In the genomic region with DNA sequence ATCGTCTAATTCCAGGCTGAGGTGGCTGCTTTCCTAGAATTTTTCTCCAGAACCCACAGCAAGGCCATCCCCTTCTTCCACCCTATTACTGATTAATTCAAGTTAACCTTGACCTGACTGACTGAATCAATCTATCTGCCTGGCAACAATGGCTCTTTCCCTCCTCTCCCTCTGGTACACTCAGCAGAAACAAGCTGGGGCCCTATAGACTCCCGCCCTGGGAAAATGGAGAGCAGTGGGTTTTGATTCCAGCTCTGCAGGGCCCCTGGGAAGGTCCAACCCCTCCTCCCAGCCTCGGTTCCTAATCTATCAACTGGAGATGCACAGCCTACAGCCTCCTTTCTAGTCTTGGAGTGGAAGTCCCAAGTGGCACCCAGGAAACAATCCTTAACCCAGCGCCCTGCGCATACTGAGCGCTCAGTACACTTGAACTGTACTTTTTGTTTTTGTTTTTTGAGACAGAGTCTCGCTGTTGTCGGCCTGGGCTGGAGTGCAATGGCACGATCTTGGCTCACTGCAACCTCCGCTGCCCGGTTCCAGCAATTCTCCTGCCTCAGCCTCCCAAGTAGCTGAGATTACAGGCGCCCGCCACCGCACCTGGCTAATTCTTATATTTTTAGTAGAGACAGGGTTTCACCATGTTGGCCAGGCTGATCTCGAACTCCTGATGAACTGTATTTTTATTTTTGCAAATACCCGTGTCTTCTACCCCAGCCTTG, we compare ENCODE assay signal across 1 cellular context.
A peak's percentile ranks its signal among the peaks of the same experiment; 100 is the strongest.
TF ChIP-seq lines count a peak whose summit lies in the region.

No MANE protein-coding gene starts in this region.

TF ChIP-seq in HepG2, 621 proteins besides CTCF, POLR2A, EP300 and RAD21 (continued from another document and continues in another):
- TF ChIP-seq, protein P1, sequence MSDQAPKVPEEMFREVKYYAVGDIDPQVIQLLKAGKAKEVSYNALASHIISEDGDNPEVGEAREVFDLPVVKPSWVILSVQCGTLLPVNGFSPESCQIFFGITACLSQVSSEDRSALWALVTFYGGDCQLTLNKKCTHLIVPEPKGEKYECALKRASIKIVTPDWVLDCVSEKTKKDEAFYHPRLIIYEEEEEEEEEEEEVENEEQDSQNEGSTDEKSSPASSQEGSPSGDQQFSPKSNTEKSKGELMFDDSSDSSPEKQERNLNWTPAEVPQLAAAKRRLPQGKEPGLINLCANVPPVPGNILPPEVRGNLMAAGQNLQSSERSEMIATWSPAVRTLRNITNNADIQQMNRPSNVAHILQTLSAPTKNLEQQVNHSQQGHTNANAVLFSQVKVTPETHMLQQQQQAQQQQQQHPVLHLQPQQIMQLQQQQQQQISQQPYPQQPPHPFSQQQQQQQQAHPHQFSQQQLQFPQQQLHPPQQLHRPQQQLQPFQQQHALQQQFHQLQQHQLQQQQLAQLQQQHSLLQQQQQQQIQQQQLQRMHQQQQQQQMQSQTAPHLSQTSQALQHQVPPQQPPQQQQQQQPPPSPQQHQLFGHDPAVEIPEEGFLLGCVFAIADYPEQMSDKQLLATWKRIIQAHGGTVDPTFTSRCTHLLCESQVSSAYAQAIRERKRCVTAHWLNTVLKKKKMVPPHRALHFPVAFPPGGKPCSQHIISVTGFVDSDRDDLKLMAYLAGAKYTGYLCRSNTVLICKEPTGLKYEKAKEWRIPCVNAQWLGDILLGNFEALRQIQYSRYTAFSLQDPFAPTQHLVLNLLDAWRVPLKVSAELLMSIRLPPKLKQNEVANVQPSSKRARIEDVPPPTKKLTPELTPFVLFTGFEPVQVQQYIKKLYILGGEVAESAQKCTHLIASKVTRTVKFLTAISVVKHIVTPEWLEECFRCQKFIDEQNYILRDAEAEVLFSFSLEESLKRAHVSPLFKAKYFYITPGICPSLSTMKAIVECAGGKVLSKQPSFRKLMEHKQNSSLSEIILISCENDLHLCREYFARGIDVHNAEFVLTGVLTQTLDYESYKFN (CRISPR knock-in tag; conservative IDR thresholded peaks at IDR 0.05), result peak; percentile 89
- TF ChIP-seq SMAD3 (CRISPR knock-in tag; IDR thresholded peaks at IDR 0.05) (peak; percentile 49; the same call in 1 of the 2 replicates), NFKBIZ (CRISPR knock-in tag; IDR thresholded peaks at IDR 0.05) (0 out of 2 replicates have a peak, but pooled peaks have one; percentile 29), ZNF605 (CRISPR knock-in tag; IDR thresholded peaks at IDR 0.05) (no peak), NR2F6 (IDR thresholded peaks at IDR 0.05) (peak; percentile 90), NR2F6 (CRISPR knock-in tag; IDR thresholded peaks at IDR 0.05) (peak; percentile 84), NFRKB (IDR thresholded peaks at IDR 0.05) (no peak), NAIF1 (CRISPR knock-in tag; IDR thresholded peaks at IDR 0.05; ENCODE audit: borderline replicate concordance) (no peak), ELF3 (CRISPR knock-in tag; IDR thresholded peaks at IDR 0.05) (peak; percentile 37; the same call in 1 of the 2 replicates), ZNF563 (CRISPR knock-in tag; IDR thresholded peaks at IDR 0.05) (0 out of 2 replicates have a peak, but pooled peaks have one; percentile 20), ZNF432 (CRISPR knock-in tag; IDR thresholded peaks at IDR 0.05; ENCODE audit: borderline replicate concordance) (no peak), KLF12 (CRISPR knock-in tag; IDR thresholded peaks at IDR 0.05; ENCODE audit: borderline replicate concordance) (no peak), FOXA3 (CRISPR knock-in tag; IDR thresholded peaks at IDR 0.05) (peak; percentile 28; the same call in 1 of the 2 replicates), ASH2L (IDR thresholded peaks at IDR 0.05; ENCODE audit: insufficient read length, low read depth, low read length) (no peak), ZNF180 (CRISPR knock-in tag; IDR thresholded peaks at IDR 0.05; ENCODE audit: borderline replicate concordance, low read depth) (no peak), PHF8 (CRISPR knock-in tag; IDR thresholded peaks at IDR 0.05) (peak; percentile 27; the same call in 1 of the 2 replicates), JDP2 (CRISPR knock-in tag; IDR thresholded peaks at IDR 0.05; ENCODE audit: borderline replicate concordance) (no peak), CC2D1A (CRISPR knock-in tag; IDR thresholded peaks at IDR 0.05) (no peak), ZSCAN22 (CRISPR knock-in tag; IDR thresholded peaks at IDR 0.05) (no peak), ZNF761 (CRISPR knock-in tag; conservative IDR thresholded peaks at IDR 0.05) (no peak), SMARCE1 (IDR thresholded peaks at IDR 0.05; ENCODE audit: borderline replicate concordance) (no peak), NCOA2 (CRISPR knock-in tag; IDR thresholded peaks at IDR 0.05) (peak; percentile 86), GATAD1 (CRISPR knock-in tag; IDR thresholded peaks at IDR 0.05) (peak; percentile 21; the same call in 1 of the 2 replicates), ETV6 (CRISPR knock-in tag; conservative IDR thresholded peaks at IDR 0.05) (no peak), HNF4G (IDR thresholded peaks at IDR 0.05; ENCODE audit: borderline replicate concordance, low read depth, low read length) (0 out of 2 replicates have a peak, but pooled peaks have one; percentile 24), HNF4G (CRISPR knock-in tag; IDR thresholded peaks at IDR 0.05; ENCODE audit: borderline replicate concordance, low read depth) (no peak), ADNP (CRISPR knock-in tag; IDR thresholded peaks at IDR 0.05) (no peak), PRPF4 (IDR thresholded peaks at IDR 0.05; ENCODE audit: low read depth, low read length, poor library complexity, severe bottlenecking) (no peak), ZNF441 (CRISPR knock-in tag; IDR thresholded peaks at IDR 0.05; ENCODE audit: borderline replicate concordance) (no peak), ZNF484 (CRISPR knock-in tag; IDR thresholded peaks at IDR 0.05; ENCODE audit: borderline replicate concordance, low read depth) (no peak), IRF2 (CRISPR knock-in tag; IDR thresholded peaks at IDR 0.05) (no peak; the same call in 1 of the 2 replicates), ZKSCAN5 (CRISPR knock-in tag; IDR thresholded peaks at IDR 0.05) (no peak), REPIN1 (CRISPR knock-in tag; IDR thresholded peaks at IDR 0.05; ENCODE audit: borderline replicate concordance, low read depth) (0 out of 2 replicates have a peak, but pooled peaks have one; percentile 7), HCFC1 (IDR thresholded peaks at IDR 0.05; ENCODE audit: low read depth, low read length) (no peak), GABPA (IDR thresholded peaks at IDR 0.05; ENCODE audit: low read depth, low read length) (no peak), GABPA (CRISPR knock-in tag; IDR thresholded peaks at IDR 0.05; ENCODE audit: low read depth) (0 out of 2 replicates have a peak, but pooled peaks have one; percentile 43), MED8 (CRISPR knock-in tag; IDR thresholded peaks at IDR 0.05; ENCODE audit: insufficient replicate concordance) (no peak), RARA (CRISPR knock-in tag; IDR thresholded peaks at IDR 0.05) (peak; percentile 86), KDM6A (CRISPR knock-in tag; IDR thresholded peaks at IDR 0.05; ENCODE audit: low read depth) (peak; percentile 29; the same call in 1 of the 2 replicates), ZNF660 (CRISPR knock-in tag; IDR thresholded peaks at IDR 0.05; ENCODE audit: borderline replicate concordance, low read depth) (no peak), ONECUT2 (CRISPR knock-in tag; IDR thresholded peaks at IDR 0.05) (peak; percentile 78), TARDBP (CRISPR knock-in tag; IDR thresholded peaks at IDR 0.05) (peak; percentile 70; the same call in 1 of the 2 replicates)
- TF ChIP-seq, protein P2, sequence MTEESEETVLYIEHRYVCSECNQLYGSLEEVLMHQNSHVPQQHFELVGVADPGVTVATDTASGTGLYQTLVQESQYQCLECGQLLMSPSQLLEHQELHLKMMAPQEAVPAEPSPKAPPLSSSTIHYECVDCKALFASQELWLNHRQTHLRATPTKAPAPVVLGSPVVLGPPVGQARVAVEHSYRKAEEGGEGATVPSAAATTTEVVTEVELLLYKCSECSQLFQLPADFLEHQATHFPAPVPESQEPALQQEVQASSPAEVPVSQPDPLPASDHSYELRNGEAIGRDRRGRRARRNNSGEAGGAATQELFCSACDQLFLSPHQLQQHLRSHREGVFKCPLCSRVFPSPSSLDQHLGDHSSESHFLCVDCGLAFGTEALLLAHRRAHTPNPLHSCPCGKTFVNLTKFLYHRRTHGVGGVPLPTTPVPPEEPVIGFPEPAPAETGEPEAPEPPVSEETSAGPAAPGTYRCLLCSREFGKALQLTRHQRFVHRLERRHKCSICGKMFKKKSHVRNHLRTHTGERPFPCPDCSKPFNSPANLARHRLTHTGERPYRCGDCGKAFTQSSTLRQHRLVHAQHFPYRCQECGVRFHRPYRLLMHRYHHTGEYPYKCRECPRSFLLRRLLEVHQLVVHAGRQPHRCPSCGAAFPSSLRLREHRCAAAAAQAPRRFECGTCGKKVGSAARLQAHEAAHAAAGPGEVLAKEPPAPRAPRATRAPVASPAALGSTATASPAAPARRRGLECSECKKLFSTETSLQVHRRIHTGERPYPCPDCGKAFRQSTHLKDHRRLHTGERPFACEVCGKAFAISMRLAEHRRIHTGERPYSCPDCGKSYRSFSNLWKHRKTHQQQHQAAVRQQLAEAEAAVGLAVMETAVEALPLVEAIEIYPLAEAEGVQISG (CRISPR knock-in tag; IDR thresholded peaks at IDR 0.05), result peak; percentile 36
- TF ChIP-seq, protein P3, sequence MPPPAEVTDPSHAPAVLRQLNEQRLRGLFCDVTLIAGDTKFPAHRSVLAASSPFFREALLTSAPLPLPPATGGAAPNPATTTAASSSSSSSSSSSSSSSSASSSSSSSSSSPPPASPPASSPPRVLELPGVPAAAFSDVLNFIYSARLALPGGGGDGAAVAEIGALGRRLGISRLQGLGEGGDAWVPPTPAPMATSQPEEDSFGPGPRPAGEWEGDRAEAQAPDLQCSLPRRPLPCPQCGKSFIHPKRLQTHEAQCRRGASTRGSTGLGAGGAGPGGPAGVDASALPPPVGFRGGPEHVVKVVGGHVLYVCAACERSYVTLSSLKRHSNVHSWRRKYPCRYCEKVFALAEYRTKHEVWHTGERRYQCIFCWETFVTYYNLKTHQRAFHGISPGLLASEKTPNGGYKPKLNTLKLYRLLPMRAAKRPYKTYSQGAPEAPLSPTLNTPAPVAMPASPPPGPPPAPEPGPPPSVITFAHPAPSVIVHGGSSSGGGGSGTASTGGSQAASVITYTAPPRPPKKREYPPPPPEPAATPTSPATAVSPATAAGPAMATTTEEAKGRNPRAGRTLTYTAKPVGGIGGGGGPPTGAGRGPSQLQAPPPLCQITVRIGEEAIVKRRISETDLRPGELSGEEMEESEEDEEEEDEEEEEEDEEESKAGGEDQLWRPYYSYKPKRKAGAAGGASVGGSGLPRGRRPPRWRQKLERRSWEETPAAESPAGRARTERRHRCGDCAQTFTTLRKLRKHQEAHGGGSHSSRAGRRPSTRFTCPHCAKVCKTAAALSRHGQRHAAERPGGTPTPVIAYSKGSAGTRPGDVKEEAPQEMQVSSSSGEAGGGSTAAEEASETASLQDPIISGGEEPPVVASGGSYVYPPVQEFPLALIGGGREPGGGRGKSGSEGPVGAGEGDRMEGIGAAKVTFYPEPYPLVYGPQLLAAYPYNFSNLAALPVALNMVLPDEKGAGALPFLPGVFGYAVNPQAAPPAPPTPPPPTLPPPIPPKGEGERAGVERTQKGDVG (CRISPR knock-in tag; IDR thresholded peaks at IDR 0.05; ENCODE audit: borderline replicate concordance), result peak; percentile 83; the same call in 1 of the 2 replicates
- TF ChIP-seq, protein P4, sequence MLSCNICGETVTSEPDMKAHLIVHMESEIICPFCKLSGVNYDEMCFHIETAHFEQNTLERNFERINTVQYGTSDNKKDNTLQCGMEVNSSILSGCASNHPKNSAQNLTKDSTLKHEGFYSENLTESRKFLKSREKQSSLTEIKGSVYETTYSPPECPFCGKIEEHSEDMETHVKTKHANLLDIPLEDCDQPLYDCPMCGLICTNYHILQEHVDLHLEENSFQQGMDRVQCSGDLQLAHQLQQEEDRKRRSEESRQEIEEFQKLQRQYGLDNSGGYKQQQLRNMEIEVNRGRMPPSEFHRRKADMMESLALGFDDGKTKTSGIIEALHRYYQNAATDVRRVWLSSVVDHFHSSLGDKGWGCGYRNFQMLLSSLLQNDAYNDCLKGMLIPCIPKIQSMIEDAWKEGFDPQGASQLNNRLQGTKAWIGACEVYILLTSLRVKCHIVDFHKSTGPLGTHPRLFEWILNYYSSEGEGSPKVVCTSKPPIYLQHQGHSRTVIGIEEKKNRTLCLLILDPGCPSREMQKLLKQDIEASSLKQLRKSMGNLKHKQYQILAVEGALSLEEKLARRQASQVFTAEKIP (CRISPR knock-in tag; IDR thresholded peaks at IDR 0.05; ENCODE audit: borderline replicate concordance), result no peak
- TF ChIP-seq, protein P5, sequence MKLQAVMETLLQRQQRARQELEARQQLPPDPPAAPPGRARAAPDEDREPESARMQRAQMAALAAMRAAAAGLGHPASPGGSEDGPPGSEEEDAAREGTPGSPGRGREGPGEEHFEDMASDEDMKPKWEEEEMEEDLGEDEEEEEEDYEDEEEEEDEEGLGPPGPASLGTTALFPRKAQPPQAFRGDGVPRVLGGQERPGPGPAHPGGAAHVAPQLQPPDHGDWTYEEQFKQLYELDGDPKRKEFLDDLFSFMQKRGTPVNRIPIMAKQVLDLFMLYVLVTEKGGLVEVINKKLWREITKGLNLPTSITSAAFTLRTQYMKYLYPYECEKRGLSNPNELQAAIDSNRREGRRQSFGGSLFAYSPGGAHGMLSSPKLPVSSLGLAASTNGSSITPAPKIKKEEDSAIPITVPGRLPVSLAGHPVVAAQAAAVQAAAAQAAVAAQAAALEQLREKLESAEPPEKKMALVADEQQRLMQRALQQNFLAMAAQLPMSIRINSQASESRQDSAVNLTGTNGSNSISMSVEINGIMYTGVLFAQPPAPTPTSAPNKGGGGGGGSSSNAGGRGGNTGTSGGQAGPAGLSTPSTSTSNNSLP (IDR thresholded peaks at IDR 0.05; ENCODE audit: low read depth, low read length), result peak; percentile 83
- TF ChIP-seq, protein P6, sequence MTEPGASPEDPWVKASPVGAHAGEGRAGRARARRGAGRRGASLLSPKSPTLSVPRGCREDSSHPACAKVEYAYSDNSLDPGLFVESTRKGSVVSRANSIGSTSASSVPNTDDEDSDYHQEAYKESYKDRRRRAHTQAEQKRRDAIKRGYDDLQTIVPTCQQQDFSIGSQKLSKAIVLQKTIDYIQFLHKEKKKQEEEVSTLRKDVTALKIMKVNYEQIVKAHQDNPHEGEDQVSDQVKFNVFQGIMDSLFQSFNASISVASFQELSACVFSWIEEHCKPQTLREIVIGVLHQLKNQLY (CRISPR knock-in tag; IDR thresholded peaks at IDR 0.05), result 0 out of 2 replicates have a peak, but pooled peaks have one; percentile 16
- TF ChIP-seq, protein P7, sequence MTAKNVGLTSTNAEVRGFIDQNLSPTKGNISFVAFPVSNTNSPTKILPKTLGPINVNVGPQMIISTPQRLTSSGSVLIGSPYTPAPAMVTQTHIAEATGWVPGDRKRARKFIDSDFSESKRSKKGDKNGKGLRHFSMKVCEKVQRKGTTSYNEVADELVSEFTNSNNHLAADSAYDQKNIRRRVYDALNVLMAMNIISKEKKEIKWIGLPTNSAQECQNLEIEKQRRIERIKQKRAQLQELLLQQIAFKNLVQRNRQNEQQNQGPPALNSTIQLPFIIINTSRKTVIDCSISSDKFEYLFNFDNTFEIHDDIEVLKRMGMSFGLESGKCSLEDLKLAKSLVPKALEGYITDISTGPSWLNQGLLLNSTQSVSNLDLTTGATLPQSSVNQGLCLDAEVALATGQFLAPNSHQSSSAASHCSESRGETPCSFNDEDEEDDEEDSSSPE (CRISPR knock-in tag; IDR thresholded peaks at IDR 0.05), result peak; percentile 61; the same call in 1 of the 2 replicates
